ENCODE assay signal across 13 cellular contexts in the genomic region with DNA sequence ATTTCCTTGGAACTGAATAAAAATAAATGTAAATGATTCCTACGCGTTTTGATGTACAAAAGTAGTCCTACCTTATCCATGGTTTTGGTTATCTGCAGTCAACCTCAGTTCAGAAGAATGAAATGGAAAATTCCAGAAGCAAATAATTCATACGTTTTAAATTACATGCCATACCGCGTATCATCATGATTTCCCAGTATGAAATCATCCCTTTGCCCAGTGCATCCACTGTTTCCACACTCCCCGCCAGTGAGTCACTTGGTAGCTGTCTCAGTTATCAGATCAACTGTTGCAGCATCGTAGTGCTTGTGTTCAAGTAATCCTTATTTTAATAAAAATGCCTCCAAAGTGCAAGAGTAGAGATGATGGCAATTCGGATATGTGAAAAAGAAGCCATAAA. TPM values are rescaled to one million over a fixed set of nuclear protein-coding genes. Genes with fewer than 3 reads are reported as not detected.
DNase-seq lines count a peak whose midpoint lies in the region; ATAC-seq and TF ChIP-seq lines count a peak whose summit lies in the region.
"Had no signal": no experiment of that assay in that cellular context is flagged by ENCODE, and none has a peak within 500 bp of the region (broad histone marks: within the 10 kb centered on the region; RNA-seq: fewer than 3 reads in every experiment).

No MANE protein-coding gene starts in this region.

- H3K27ac ChIP-seq in Panc1 (ENCODE audit: low read length): peak overlapping the region; percentile 53; the same call in 1 of the 2 replicates

- H3K4me3 ChIP-seq in Panc1 (ENCODE audit: low read depth in 2 of 2, low read length in 2 of 2) (no peak overlapping the region), epithelial cell of esophagus (ENCODE audit: low read length) (no peak overlapping the region)
- H3K4me3 ChIP-seq: GM12878 had no signal

- no peaks in the 10 kb centered on the region for H3K36me3 ChIP-seq in Panc1 (ENCODE audit: control insufficient read depth, insufficient read depth, low read length)

- intact Hi-C loops in Panc1 (cut with micrococcal nuclease; ENCODE audit: unreplicated experiment): loop anchor here (5.0 kb wide), 1 partner anchor 255 kb away; no protein-coding TSS in a partner anchor

- no peak for TF ChIP-seq CTCF in Panc1 (IDR thresholded peaks at IDR 0.05)
- no peak for TF ChIP-seq CTCF in epithelial cell of esophagus (IDR thresholded peaks at IDR 0.05; ENCODE audit: insufficient read depth, low read depth, low read length, missing control alignments)

- no peaks in the 10 kb centered on the region for H3K27me3 ChIP-seq in Panc1 (ENCODE audit: control insufficient read depth, insufficient read depth, low read length)

- in situ Hi-C loops in Panc1 (cut with HindIII; ENCODE audit: low pct_unique_long_range_greater_than_20kb, low sequenced_read_pairs): no loop called here

- POLR2A ChIA-PET in Panc1 (lab: Charles Lee): no interaction called here

- H3K9me3 ChIP-seq in Panc1 (ENCODE audit: control insufficient read depth, insufficient read depth, low read depth, low read length): no peaks in the 10 kb centered on the region

- H3K4me1 ChIP-seq in Panc1 (ENCODE audit: control insufficient read depth, insufficient read depth, low read length): peaks cover 42% of the 10 kb centered on the region

- CTCF ChIA-PET in Panc1 (lab: Charles Lee): no interaction called here

- ATAC-seq in Panc1 (0 out of 2 replicates have a peak, but pooled peaks have one; percentile 39), HG03135 (IDR thresholded peaks at IDR 0.05; ENCODE audit: unreplicated experiment) (no peak), HG03439 (IDR thresholded peaks at IDR 0.05; ENCODE audit: unreplicated experiment) (no peak), HG03108 (IDR thresholded peaks at IDR 0.05; ENCODE audit: unreplicated experiment) (no peak)
- ATAC-seq: GM12878, sciatic nerve had no signal

- DNase-seq in EL (peak; percentile 91), Panc1 (ENCODE audit: low read depth, low spot score) (no peak), epithelial cell of esophagus (ENCODE audit: low read depth) (peak; percentile 89), non-pigmented ciliary epithelial cell (ENCODE audit: low read depth) (peak; percentile 97), NOMO-1 (lab: John Stamatoyannopoulos, UW; ENCODE audit: unreplicated experiment in 2 of 2) (no peak)
- DNase-seq: activated B cell treated with CpG ODN at 0.5 μM for 24 hours; activated T-cell treated with anti-CD3 and anti-CD28 coated beads, Interleukin-2, amount 50 U/mL, for 1 hour; NCI-H1930 had no signal

- BruUV-seq in Panc1 (replicated peaks; lab: Mats Ljungman, UMichigan): no TSS peak

RNA-seq across cellular contexts. Expression of gene MFSD1, which starts 9.1 kb away (rescaled TPM):
- 50.7 TPM for total RNA-seq in Panc1 (2021; ENCODE audit: unreplicated experiment)
- polyA plus RNA-seq in Panc1 (2012; ENCODE audit: insufficient read length): 26.5 TPM

Comparison
In these comparisons a context has a peak if more than half of its experiments do, and no peak if none do; other contexts are left out.
1. DNase-seq: peak in EL (single experiment), epithelial cell of esophagus (single experiment) and non-pigmented ciliary epithelial cell (single experiment); none in Panc1 (single experiment) and NOMO-1 (0 of 2).